In the genomic region with DNA sequence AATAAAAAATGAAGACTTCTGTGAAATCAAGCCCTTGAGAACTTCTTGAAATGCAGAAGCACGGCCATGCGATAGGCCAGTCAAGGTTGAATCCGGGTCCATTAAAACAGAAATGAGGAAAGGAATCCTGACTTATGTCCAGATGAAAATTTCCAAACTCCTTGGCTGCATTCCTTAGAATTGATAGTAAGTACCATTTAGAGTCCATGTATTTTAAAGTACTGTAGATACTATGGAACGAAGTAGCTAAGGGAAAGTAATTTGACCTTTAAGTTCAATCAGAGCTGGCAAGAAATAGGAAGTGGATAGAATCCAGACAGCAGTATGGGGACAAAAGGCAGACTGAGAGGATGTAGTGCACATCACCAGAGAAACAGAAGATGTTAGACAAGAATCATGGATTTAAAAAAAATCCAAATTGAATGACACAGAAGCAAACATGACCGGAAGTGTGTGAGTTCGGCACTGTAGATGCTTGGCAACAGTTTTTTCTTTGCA, we compare ENCODE assay signal across 17 cellular contexts.
"Had no signal": no experiment of that assay in that cellular context is flagged by ENCODE, and none has a peak within 500 bp of the region (broad histone marks: within the 10 kb centered on the region; RNA-seq: fewer than 3 reads in every experiment).

No MANE protein-coding gene starts in this region.

- H3K4me3 ChIP-seq: lower lobe of right lung, psoas muscle had no signal

- H3K4me1 Mint-ChIP-seq: stimulated activated effector memory CD8-positive, alpha-beta T cell treated with anti-CD3 and anti-CD28 coated beads, Interleukin-12 subunit alpha, Interleukin-12 subunit beta, amount 100 ng/mL, for 72 hours had no signal

- H3K27me3 Mint-ChIP-seq: type B pancreatic cell had no signal

- H3K27ac ChIP-seq: brain microvascular endothelial cell, epithelial cell of prostate, lower lobe of right lung, psoas muscle, WERI-Rb-1 had no signal

- H3K9me3 Mint-ChIP-seq: activated CD8-positive, alpha-beta T cell treated with anti-CD3 and anti-CD28 coated beads for 36 hours; activated T-cell treated with anti-CD3 and anti-CD28 coated beads, Interleukin-2, amount 50 U/mL, for 72 hours; effector memory CD8-positive, alpha-beta T cell; mesothelial cell of epicardium; stimulated activated effector memory CD8-positive, alpha-beta T cell treated with anti-CD3 and anti-CD28 coated beads, Interleukin-12 subunit alpha, Interleukin-12 subunit beta, amount 100 ng/mL, for 72 hours; type B pancreatic cell had no signal

- ATAC-seq: activated CD8-positive, alpha-beta T cell treated with anti-CD3 and anti-CD28 coated beads for 36 hours; activated T-cell treated with anti-CD3 and anti-CD28 coated beads, Interleukin-2, amount 50 U/mL, for 72 hours; effector memory CD8-positive, alpha-beta T cell; psoas muscle; stimulated activated effector memory CD8-positive, alpha-beta T cell treated with anti-CD3 and anti-CD28 coated beads, Interleukin-12 subunit alpha, Interleukin-12 subunit beta, amount 100 ng/mL, for 72 hours had no signal

- H3K27ac Mint-ChIP-seq: activated CD8-positive, alpha-beta T cell treated with anti-CD3 and anti-CD28 coated beads for 36 hours; activated naive CD8-positive, alpha-beta T cell; activated T-cell treated with anti-CD3 and anti-CD28 coated beads, Interleukin-2, amount 50 U/mL, for 72 hours; effector memory CD8-positive, alpha-beta T cell; mesothelial cell of epicardium; stimulated activated effector memory CD8-positive, alpha-beta T cell treated with anti-CD3 and anti-CD28 coated beads, Interleukin-12 subunit alpha, Interleukin-12 subunit beta, amount 100 ng/mL, for 72 hours; type B pancreatic cell had no signal

- H3K36me3 ChIP-seq: lower lobe of right lung, WERI-Rb-1 had no signal

- H3K4me3 Mint-ChIP-seq: activated CD8-positive, alpha-beta T cell treated with anti-CD3 and anti-CD28 coated beads for 36 hours; activated naive CD8-positive, alpha-beta T cell; activated T-cell treated with anti-CD3 and anti-CD28 coated beads, Interleukin-2, amount 50 U/mL, for 72 hours; effector memory CD8-positive, alpha-beta T cell; mesothelial cell of epicardium; stimulated activated effector memory CD8-positive, alpha-beta T cell treated with anti-CD3 and anti-CD28 coated beads, Interleukin-12 subunit alpha, Interleukin-12 subunit beta, amount 100 ng/mL, for 72 hours; type B pancreatic cell had no signal

- H3K9me3 ChIP-seq: lower lobe of right lung, psoas muscle had no signal

- H3K27me3 ChIP-seq: brain microvascular endothelial cell had no signal

- DNase-seq: activated CD8-positive, alpha-beta memory T cell treated with anti-CD3 and anti-CD28 coated beads, Interleukin-2, amount 50 U/mL, for 4 hours; activated CD8-positive, alpha-beta T cell treated with anti-CD3 and anti-CD28 coated beads for 36 hours; activated gamma-delta T cell; activated T-cell treated with anti-CD3 and anti-CD28 coated beads, Interleukin-2, amount 50 U/mL, for 72 hours; amygdala; brain microvascular endothelial cell; dermis blood vessel endothelial cell; effector memory CD8-positive, alpha-beta T cell; lower lobe of right lung; psoas muscle; SIG-M5; WERI-Rb-1 had no signal

- H3K4me1 ChIP-seq: lower lobe of right lung had no signal

- H3K36me3 Mint-ChIP-seq: activated naive CD8-positive, alpha-beta T cell; mesothelial cell of epicardium; stimulated activated effector memory CD8-positive, alpha-beta T cell treated with anti-CD3 and anti-CD28 coated beads, Interleukin-12 subunit alpha, Interleukin-12 subunit beta, amount 100 ng/mL, for 72 hours; type B pancreatic cell had no signal
